In the genomic region with DNA sequence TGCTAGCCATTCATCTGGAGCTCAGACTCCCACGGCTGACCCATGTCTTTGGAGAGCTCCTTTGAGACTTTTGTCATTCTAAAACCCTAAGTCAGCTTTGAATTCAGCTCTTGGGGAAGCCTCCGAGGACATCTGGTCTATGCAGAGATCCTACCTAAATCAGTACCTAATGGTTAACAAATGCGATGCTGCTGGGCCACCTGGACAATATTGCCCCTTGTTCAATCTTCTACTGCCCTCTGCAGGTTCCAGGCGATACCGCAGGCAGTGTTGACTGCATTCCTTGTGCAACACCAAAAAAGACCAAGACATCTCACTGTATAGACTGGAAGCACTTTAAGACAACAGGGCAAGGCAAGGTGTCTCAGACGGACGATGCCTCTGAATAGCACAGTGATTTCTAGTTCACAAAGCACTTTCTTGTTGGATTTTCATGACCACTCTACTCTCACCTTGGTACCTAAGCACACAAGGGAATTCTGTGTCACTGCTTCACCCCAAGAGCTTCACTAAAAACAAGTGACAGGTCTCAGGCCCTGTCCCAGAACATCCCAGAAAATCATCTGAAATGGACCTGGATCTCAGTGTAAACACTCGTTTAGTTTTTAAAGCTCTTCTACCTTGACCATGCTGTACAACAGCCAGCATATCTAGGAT, we compare ENCODE assay signal across 8 cellular contexts.
DNase-seq lines count a peak whose midpoint lies in the region; ATAC-seq and TF ChIP-seq lines count a peak whose summit lies in the region.

No MANE protein-coding gene starts in this region.

- TF ChIP-seq CTCF in A673 (conservative IDR thresholded peaks at IDR 0.05; ENCODE audit: low read depth, low read length): peak; percentile 97
- TF ChIP-seq CTCF in left lung (IDR thresholded peaks at IDR 0.05): peak; percentile 95

- peak; percentile 83 for DNase-seq in A673 (ENCODE audit: low spot score)
- DNase-seq in NCI-H2196 treated with DMSO at 0.1 percent for 48 hours (lab: John Stamatoyannopoulos, UW; ENCODE audit: unreplicated experiment): peak; percentile 57
- peak; percentile 58 for DNase-seq in activated CD4-positive, alpha-beta T cell treated with anti-CD3 and anti-CD28 coated beads for 1 hour
- DNase-seq in cerebellum (ENCODE audit: low spot score): peak; percentile 73
- peak in 1 of 2 donors; percentile 73 for DNase-seq in left lung
- DNase-seq in stimulated activated CD4-positive, alpha-beta T cell treated with anti-CD3 and anti-CD28 coated beads, Interleukin-4, amount 100 ng/mL, for 48 hours (ENCODE audit: low read depth in 2 of 2): peak; percentile 54 to 75

- H3K27me3 ChIP-seq in A673 (replicated peaks; ENCODE audit: insufficient read depth, low read depth, low read length, poor library complexity) (no peaks in the 10 kb centered on the region), left lung (no peaks in the 10 kb centered on the region)

- H3K27ac ChIP-seq in A673 (ENCODE audit: low read depth, low read length, poor library complexity, severe bottlenecking) (no peak overlapping the region), left lung (no peak overlapping the region)

- CTCF ChIA-PET in A673 (lab: Charles Lee): interaction anchor here (0.6 to 2.5 kb wide), 3 partner anchors 100 to 622 kb away, joined by 4 to 10 read pairs (median 5); a partner anchor contains a TSS

- H3K36me3 ChIP-seq in A673 (ENCODE audit: insufficient read depth, low read length, poor library complexity, severe bottlenecking): no peaks in the 10 kb centered on the region
- H3K36me3 ChIP-seq in left lung: no peaks in the 10 kb centered on the region

- no TSS peak for BruUV-seq in A673 (replicated peaks; lab: Mats Ljungman, UMichigan)

- ATAC-seq in GM18508 (IDR thresholded peaks at IDR 0.05; ENCODE audit: insufficient read depth, unreplicated experiment): peak; percentile 83
- ATAC-seq in HG03095 (IDR thresholded peaks at IDR 0.05; ENCODE audit: unreplicated experiment): peak; percentile 73
- peak; percentile 97 for ATAC-seq in left lung

- H3K4me3 ChIP-seq in A673 (ENCODE audit: low read depth, low read length, poor library complexity, severe bottlenecking) (no peak overlapping the region), left lung (no peak overlapping the region)

- no peaks in the 10 kb centered on the region for H3K9me3 ChIP-seq in A673 (ENCODE audit: low read depth, low read length, poor library complexity, severe bottlenecking)
- no peaks in the 10 kb centered on the region for H3K9me3 ChIP-seq in left lung

- intact Hi-C loops in A673 (cut with micrococcal nuclease; ENCODE audit: unreplicated experiment) (loop anchor here (1.0 to 5.0 kb wide), 5 partner anchors 99 to 1166 kb away; a partner anchor contains a TSS), left lung (cut with DNase I) (loop anchor here in 1 of 2 donors (5.0 to 10.0 kb wide), 2 partner anchors 159 to 616 kb away; no protein-coding TSS in a partner anchor)

- no peaks in the 10 kb centered on the region for H3K4me1 ChIP-seq in A673 (ENCODE audit: insufficient read depth, low read length, poor library complexity, severe bottlenecking)
- H3K4me1 ChIP-seq in left lung: no peaks in the 10 kb centered on the region

- POLR2A ChIA-PET in A673 (lab: Charles Lee; ENCODE audit: low non-redundant PET): no interaction called here
